Comparison of ENCODE assay signal across 8 cellular contexts in the genomic region with DNA sequence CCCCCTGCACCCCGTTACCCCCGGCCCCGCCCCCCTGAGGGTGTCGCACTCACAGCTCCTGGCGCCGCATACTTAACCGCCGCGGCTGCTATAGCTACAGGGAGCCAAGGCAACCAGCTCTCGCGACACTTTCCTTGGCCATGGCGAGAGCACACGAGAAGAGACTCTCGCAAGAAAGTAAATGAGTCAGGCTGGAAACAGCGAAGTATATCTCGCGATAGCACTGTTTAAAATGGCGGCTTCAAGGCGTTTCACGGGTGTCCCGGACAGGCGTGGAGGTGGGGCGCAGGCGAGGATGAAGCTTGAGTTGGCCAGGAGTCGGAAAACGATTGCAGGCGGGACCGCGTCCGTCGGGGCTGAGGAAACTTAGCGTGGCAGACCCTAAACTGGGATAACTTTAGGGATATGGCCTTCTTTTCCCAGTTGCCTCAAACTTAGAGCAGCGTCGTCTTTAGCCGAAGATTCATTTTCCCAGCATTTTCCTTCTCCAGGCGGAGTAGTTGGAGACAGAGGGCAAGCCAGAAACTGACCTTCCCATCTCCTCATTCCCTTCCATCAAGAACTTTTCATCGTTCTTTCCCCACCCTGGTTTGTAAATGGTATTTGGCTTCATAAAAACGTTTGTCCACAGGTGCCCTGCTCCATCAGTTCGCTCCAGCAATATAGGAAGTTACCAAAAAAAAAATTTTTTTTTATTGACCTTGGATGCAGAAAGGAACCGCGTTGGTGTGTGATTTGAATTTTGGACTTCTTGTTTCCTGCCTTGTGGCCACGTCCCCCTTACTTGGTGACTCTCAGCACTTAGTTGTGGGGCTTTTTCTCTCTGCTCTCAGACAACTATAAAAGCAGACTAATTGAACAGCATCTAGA. TPM values are rescaled to one million over a fixed set of nuclear protein-coding genes. Genes with fewer than 3 reads are reported as not detected.
DNase-seq lines count a peak whose midpoint lies in the region; ATAC-seq and TF ChIP-seq lines count a peak whose summit lies in the region.

No MANE protein-coding gene starts in this region.

- peak overlapping the region; percentile 100 for H3K4me3 Mint-ChIP-seq in activated naive CD8-positive, alpha-beta T cell treated with anti-CD3 and anti-CD28 coated beads, Interleukin-2, amount 10 ng/mL, durations not matched to agents 7 days and 5 days

- H3K36me3 ChIP-seq in ovary (no peaks in the 10 kb centered on the region), thyroid gland (no peaks in the 10 kb centered on the region)

- no peaks in the 10 kb centered on the region for H3K27me3 Mint-ChIP-seq in activated naive CD8-positive, alpha-beta T cell treated with anti-CD3 and anti-CD28 coated beads, Interleukin-2, amount 10 ng/mL, durations not matched to agents 7 days and 5 days

- no peaks in the 10 kb centered on the region for H3K9me3 Mint-ChIP-seq in activated naive CD8-positive, alpha-beta T cell treated with anti-CD3 and anti-CD28 coated beads, Interleukin-2, amount 10 ng/mL, durations not matched to agents 7 days and 5 days

- H3K27ac ChIP-seq in ovary (peak overlapping the region; percentile 16 to 73), thyroid gland (peak overlapping the region; percentile 66 to 87 (median 69))

- peak overlapping the region; percentile 91 for H3K4me3 ChIP-seq in ovary
- peak overlapping the region; percentile 51 to 86 (median 84) for H3K4me3 ChIP-seq in thyroid gland (replicated peaks in 1 of 3)

- no peaks in the 10 kb centered on the region for H3K9me3 ChIP-seq in ovary
- H3K9me3 ChIP-seq in thyroid gland, result no peaks in the 10 kb centered on the region

- TF ChIP-seq EP300 in ovary (IDR thresholded peaks at IDR 0.05), result no peak

- H3K27me3 ChIP-seq in ovary (no peaks in the 10 kb centered on the region), thyroid gland (no peaks in the 10 kb centered on the region)

- ATAC-seq in HG02642 (IDR thresholded peaks at IDR 0.05; ENCODE audit: poor library complexity, unreplicated experiment) (peak; percentile 97), Right ventricle myocardium superior (ENCODE audit: poor library complexity) (peak; percentile 98)
- ATAC-seq in activated naive CD8-positive, alpha-beta T cell treated with anti-CD3 and anti-CD28 coated beads, Interleukin-2, amount 10 ng/mL, durations not matched to agents 7 days and 5 days (ENCODE audit: low read depth), result peak; percentile 95

- TF ChIP-seq CTCF in ovary (IDR thresholded peaks at IDR 0.05) (no peak), thyroid gland (IDR thresholded peaks at IDR 0.05) (no peak)

- DNase-seq in NCI-H1105 (lab: John Stamatoyannopoulos, UW), result peak; percentile 90
- DNase-seq in SKM-1 (lab: John Stamatoyannopoulos, UW; ENCODE audit: unreplicated experiment), result peak; percentile 86
- peak; percentile 89 for DNase-seq in activated naive CD8-positive, alpha-beta T cell treated with anti-CD3 and anti-CD28 coated beads, Interleukin-2, amount 10 ng/mL, durations not matched to agents 7 days and 5 days
- DNase-seq in Right ventricle myocardium superior, result peak; percentile 96
- peak; percentile 90 to 96 (median 93) for DNase-seq in ovary
- peak; percentile 95 to 97 for DNase-seq in thyroid gland

- intact Hi-C loops in Right ventricle myocardium superior (cut with DNase I), result no loop called here
- intact Hi-C loops in ovary (cut with DNase I), result no loop called here
- intact Hi-C loops in thyroid gland (cut with DNase I), result loop anchor here (5.0 kb wide), 1 partner anchor 54 kb away; no protein-coding TSS in a partner anchor

- TF ChIP-seq POLR2A in GM10847 (IDR thresholded peaks at IDR 0.05; ENCODE audit: extremely low read depth, insufficient read length), result peak; percentile 75
- TF ChIP-seq POLR2A in ovary (IDR thresholded peaks at IDR 0.05), result peak; percentile 52
- peak in 1 of 2 donors; percentile 83 for TF ChIP-seq POLR2A in thyroid gland (IDR thresholded peaks at IDR 0.05)

- peaks cover 2% of the 10 kb centered on the region for H3K36me3 Mint-ChIP-seq in activated naive CD8-positive, alpha-beta T cell treated with anti-CD3 and anti-CD28 coated beads, Interleukin-2, amount 10 ng/mL, durations not matched to agents 7 days and 5 days

- WGBS in ovary, 3 donors, result 1 to 2% (median 2%) methylated on average over 41 to 42 of the region's 42 CpGs
- WGBS in thyroid gland, 2 donors, result 4% methylated on average over 33 to 39 of the region's 42 CpGs

- POLR2A ChIA-PET in activated naive CD8-positive, alpha-beta T cell treated with anti-CD3 and anti-CD28 coated beads, Interleukin-2, amount 10 ng/mL, durations not matched to agents 7 days and 5 days (lab: Charles Lee), result interaction anchor here (0.6 to 1.4 kb wide), 10 partner anchors 17 to 380 kb away, joined by 3 to 11 read pairs (median 4); a partner anchor contains a TSS

- H3K4me1 ChIP-seq in ovary (ENCODE audit: insufficient read depth) (peaks cover 2% of the 10 kb centered on the region), thyroid gland (peaks cover 3 to 22% of the 10 kb centered on the region in 2 donors)

- H3K27ac Mint-ChIP-seq in activated naive CD8-positive, alpha-beta T cell treated with anti-CD3 and anti-CD28 coated beads, Interleukin-2, amount 10 ng/mL, durations not matched to agents 7 days and 5 days, result peak overlapping the region; percentile 99

- peaks cover 20% of the 10 kb centered on the region for H3K4me1 Mint-ChIP-seq in activated naive CD8-positive, alpha-beta T cell treated with anti-CD3 and anti-CD28 coated beads, Interleukin-2, amount 10 ng/mL, durations not matched to agents 7 days and 5 days

RNA-seq across cellular contexts. Expression of a gene that starts 15.2 kb away (rescaled TPM):
- not detected for total RNA-seq in activated naive CD8-positive, alpha-beta T cell treated with anti-CD3 and anti-CD28 coated beads, Interleukin-2, amount 10 ng/mL, durations not matched to agents 7 days and 5 days
- total RNA-seq in Right ventricle myocardium superior, result 0.38 TPM
- total RNA-seq in ovary, result 1 to 10 TPM in 3 of 7 donors, under 1 TPM in 3, not detected in 1; 0.25 to 1.8 (median 0.77) TPM
- 1 to 10 TPM; 1.3 to 6.1 TPM for polyA plus RNA-seq in ovary
- total RNA-seq in thyroid gland, result 1 to 10 TPM; 2.0 to 7.0 (median 5.1) TPM

RNA-seq across cellular contexts. Expression of a gene that starts 29.7 kb away (rescaled TPM):
- total RNA-seq in activated naive CD8-positive, alpha-beta T cell treated with anti-CD3 and anti-CD28 coated beads, Interleukin-2, amount 10 ng/mL, durations not matched to agents 7 days and 5 days, result not detected
- total RNA-seq in Right ventricle myocardium superior (213 TPM), ovary (under 1 TPM in 3 of 7 donors, not detected in 4; 0.12 to 0.61 (median 0.15) TPM), thyroid gland (not detected)
- polyA plus RNA-seq in ovary, result under 1 TPM; 0.07 to 0.35 TPM

RNA-seq across cellular contexts. Expression of a gene that starts 35.0 kb away (rescaled TPM):
- 1 to 10 TPM; 3.4 to 4.1 TPM for total RNA-seq in activated naive CD8-positive, alpha-beta T cell treated with anti-CD3 and anti-CD28 coated beads, Interleukin-2, amount 10 ng/mL, durations not matched to agents 7 days and 5 days
- total RNA-seq in Right ventricle myocardium superior (22.5 TPM), ovary (10 to 100 TPM; 29.0 to 72.7 (median 33.1) TPM), thyroid gland (100 to 1,000 TPM; 159 to 315 (median 201) TPM)
- 10 to 100 TPM in 1 of 2 donors, 1 to 10 TPM in 1; 8.0 to 27.8 TPM for polyA plus RNA-seq in ovary

Comparison
In these comparisons a context has a peak if more than half of its experiments do, and no peak if none do; other contexts are left out.
1. Peak in every context shown above with its lines: DNase-seq, ATAC-seq, H3K4me3 ChIP-seq and H3K27ac ChIP-seq.
2. RNA of a gene that starts 29.7 kb away (total RNA-seq): 213 TPM in Right ventricle myocardium superior (single experiment); not detected in activated naive CD8-positive, alpha-beta T cell treated with anti-CD3 and anti-CD28 coated beads, Interleukin-2, amount 10 ng/mL, durations not matched to agents 7 days and 5 days, 0.12 to 0.61 TPM in ovary and not detected in thyroid gland; every median in the first group is over 100 times any median in the second.